Comparison of ENCODE assay signal across 12 cellular contexts in genomic region chr12:114408881-114409795, GRCh38. TPM values are rescaled to one million over a fixed set of nuclear protein-coding genes. Genes with fewer than 3 reads are reported as not detected.
A peak's percentile ranks its signal among the peaks of the same experiment; 100 is the strongest.
DNase-seq lines count a peak whose midpoint lies in the region; ATAC-seq, FAIRE-seq and TF ChIP-seq lines count a peak whose summit lies in the region.
"Had no signal": no experiment of that assay in that cellular context is flagged by ENCODE, and none has a peak within 500 bp of the region (broad histone marks: within the 10 kb centered on the region; RNA-seq: fewer than 3 reads in every experiment).

No MANE protein-coding gene starts in this region.

- intact Hi-C loops in K562 (cut with micrococcal nuclease), result no loop called here

- H3K4me1 Mint-ChIP-seq in stimulated activated memory B cell treated with anti-CD40 and anti-IgM and Interleukin-4, amounts not matched to agents 10 μg/mL and 1 μg/mL and 100 μg/mL, for 72 hours, result peaks cover 21% of the 10 kb centered on the region
- peaks cover 3 to 14% (median 7%) of the 10 kb centered on the region in 3 donors for H3K4me1 Mint-ChIP-seq in CD8-positive, alpha-beta memory T cell

- no peaks in the 10 kb centered on the region; the same call in 1 of the 2 replicates for H3K36me3 ChIP-seq in HAP-1 (replicated peaks)
- H3K36me3 ChIP-seq in K562 (ENCODE audit: control insufficient read depth, insufficient read depth, low read length), result no peaks in the 10 kb centered on the region
- no peaks in the 10 kb centered on the region for H3K36me3 ChIP-seq in CD8-positive, alpha-beta memory T cell (ENCODE audit: insufficient read depth, low read length)

- no peaks in the 10 kb centered on the region for H3K9me3 ChIP-seq in HAP-1
- H3K9me3 ChIP-seq in K562 (replicated peaks; ENCODE audit: control insufficient read depth, insufficient read depth, low read depth, low read length), result no peaks in the 10 kb centered on the region
- no peaks in the 10 kb centered on the region for H3K9me3 ChIP-seq in CD8-positive, alpha-beta memory T cell (ENCODE audit: low read length)

- H3K79me2 ChIP-seq in K562 (ENCODE audit: control insufficient read depth, insufficient read depth, low read length), result no peaks in the 10 kb centered on the region

- H3K27ac Mint-ChIP-seq in stimulated activated memory B cell treated with anti-CD40 and anti-IgM and Interleukin-4, amounts not matched to agents 10 μg/mL and 1 μg/mL and 100 μg/mL, for 72 hours, result no peak overlapping the region
- H3K27ac Mint-ChIP-seq in CD8-positive, alpha-beta memory T cell, result peak overlapping the region in 1 of 8 donors; percentile 22

- BruUV-seq in K562 (replicated peaks; lab: Mats Ljungman, UMichigan), result no TSS peak

- no peak for TF ChIP-seq CTCF in K562 (IDR thresholded peaks at IDR 0.05 in 2 of 3, conservative IDR thresholded peaks at IDR 0.05 in 1 of 3; ENCODE audit: insufficient read depth in 2 of 3, low read depth in 1 of 3, low read length in 3 of 3)

- no peaks in the 10 kb centered on the region for H3K9me3 Mint-ChIP-seq in stimulated activated memory B cell treated with anti-CD40 and anti-IgM and Interleukin-4, amounts not matched to agents 10 μg/mL and 1 μg/mL and 100 μg/mL, for 72 hours
- H3K9me3 Mint-ChIP-seq in CD8-positive, alpha-beta memory T cell, result peaks cover 0 to 21% (median 13%) of the 10 kb centered on the region in 5 donors

- peaks cover 96% of the 10 kb centered on the region for H3K27me3 Mint-ChIP-seq in stimulated activated memory B cell treated with anti-CD40 and anti-IgM and Interleukin-4, amounts not matched to agents 10 μg/mL and 1 μg/mL and 100 μg/mL, for 72 hours
- peaks cover 66 to 90% of the 10 kb centered on the region in 2 donors for H3K27me3 Mint-ChIP-seq in CD8-positive, alpha-beta memory T cell

- H3K36me3 Mint-ChIP-seq in stimulated activated memory B cell treated with anti-CD40 and anti-IgM and Interleukin-4, amounts not matched to agents 10 μg/mL and 1 μg/mL and 100 μg/mL, for 72 hours, result no peaks in the 10 kb centered on the region
- H3K36me3 Mint-ChIP-seq in CD8-positive, alpha-beta memory T cell, result peaks cover 0 to 4% (median 0%) of the 10 kb centered on the region in 3 donors

- in situ Hi-C loops in HAP-1 (cut with MboI; ENCODE audit: low sequenced_read_pairs) (no loop called here), K562 (cut with MboI) (no loop called here)

- 5% methylated on average over 55 of the region's 67 CpGs for WGBS in K562 (ENCODE audit: insufficient coverage, low coverage, missing lambda C conversion rate)

- POLR2A ChIA-PET in K562 (lab: Yijun Ruan, JAX), result no interaction called here
- POLR2A ChIA-PET in CD8-positive, alpha-beta memory T cell (lab: Charles Lee), result no interaction called here

- H3K4me1 ChIP-seq in HAP-1 (peaks cover 24% of the 10 kb centered on the region), K562 (replicated peaks in 1 of 2; ENCODE audit: control insufficient read depth in 2 of 2, insufficient read depth in 2 of 2, low read length in 2 of 2) (peaks cover 0 to 9% of the 10 kb centered on the region in 2 experiments; a peak in 2 of 5 replicates)
- no peaks in the 10 kb centered on the region for H3K4me1 ChIP-seq in CD8-positive, alpha-beta memory T cell (ENCODE audit: insufficient read depth, low read length)

- TF ChIP-seq RAD21 in K562 (CRISPR knock-in tag; conservative IDR thresholded peaks at IDR 0.05 in 1 of 2, IDR thresholded peaks at IDR 0.05 in 1 of 2), result no peak

- H2AFZ ChIP-seq in K562 (ENCODE audit: low read depth, low read length), result no peak overlapping the region

- TF ChIP-seq EP300 in K562 (IDR thresholded peaks at IDR 0.05; ENCODE audit: low read length), result no peak

- H4K20me1 ChIP-seq in K562 (replicated peaks; ENCODE audit: control insufficient read depth, insufficient read depth, low read length), result 0 out of 2 replicates have a peak, but pooled peaks cover 10% of the 10 kb centered on the region

- peak overlapping the region; percentile 52 for H3K4me3 Mint-ChIP-seq in stimulated activated memory B cell treated with anti-CD40 and anti-IgM and Interleukin-4, amounts not matched to agents 10 μg/mL and 1 μg/mL and 100 μg/mL, for 72 hours
- no peak overlapping the region for H3K4me3 Mint-ChIP-seq in CD8-positive, alpha-beta memory T cell

- H3K9me1 ChIP-seq in K562 (ENCODE audit: control insufficient read depth, insufficient read depth, low read length), result peaks cover 3% of the 10 kb centered on the region

- DNase-seq in HAP-1 (ENCODE audit: low spot score in 2 of 2) (peak; percentile 47 to 62), K562 (ENCODE audit: extremely low read depth in 1 of 4, low spot score in 3 of 4) (no peak), left kidney (ENCODE audit: low read depth, low spot score) (peak; percentile 42), mesenteric fat pad (ENCODE audit: low spot score) (no peak), NCI-H1436 treated with DMSO at 0.1 percent for 48 hours (lab: John Stamatoyannopoulos, UW) (no peak)
- DNase-seq in CD8-positive, alpha-beta memory T cell, result no peak
- DNase-seq: NCI-H1048 had no signal

- no peak for ATAC-seq in K562
- ATAC-seq in stimulated activated memory B cell treated with anti-CD40 and anti-IgM and Interleukin-4, amounts not matched to agents 10 μg/mL and 1 μg/mL and 100 μg/mL, for 72 hours, result no peak
- no peak for ATAC-seq in HG03571 (IDR thresholded peaks at IDR 0.05; ENCODE audit: unreplicated experiment)
- ATAC-seq: GM12878 had no signal

- no peak overlapping the region for H3K27ac ChIP-seq in K562 (ENCODE audit: extremely low read depth, low read depth, low read length)
- no peak overlapping the region for H3K27ac ChIP-seq in CD8-positive, alpha-beta memory T cell (ENCODE audit: low read depth, low read length)

- CTCF ChIA-PET in K562 (lab: Yijun Ruan, JAX; ENCODE audit: low intra/inter-chr PET ratio), result no interaction called here
- CTCF ChIA-PET in CD8-positive, alpha-beta memory T cell (lab: Charles Lee), result no interaction called here

- no peak for FAIRE-seq in K562 (lab: Jason Lieb, UNC)
- FAIRE-seq: bronchial epithelial cell, GM12878 had no signal

- no peak overlapping the region for H3K4me2 ChIP-seq in K562 (ENCODE audit: insufficient read depth, low read length)

- TF ChIP-seq POLR2A in K562 (conservative IDR thresholded peaks at IDR 0.05), result no peak

- H3K27me3 ChIP-seq in HAP-1 (ENCODE audit: low read depth), result no peaks in the 10 kb centered on the region
- H3K27me3 ChIP-seq in K562 (ENCODE audit: control insufficient read depth in 2 of 2, insufficient read depth in 2 of 2, low read length in 2 of 2), result peaks cover 68 to 86% of the 10 kb centered on the region in 2 experiments; a peak in 4 of 5 replicates
- H3K27me3 ChIP-seq in CD8-positive, alpha-beta memory T cell (ENCODE audit: insufficient read depth, low read length, poor library complexity, severe bottlenecking), result peaks cover 27% of the 10 kb centered on the region

- H3K9ac ChIP-seq in K562 (ENCODE audit: insufficient read depth in 1 of 2, low read depth in 2 of 2, low read length in 2 of 2), result no peak overlapping the region

- H3K4me3 ChIP-seq in HAP-1 (peak overlapping the region; percentile 63), K562 (no peak overlapping the region)
- no peak overlapping the region for H3K4me3 ChIP-seq in CD8-positive, alpha-beta memory T cell (ENCODE audit: low read length)
- H3K4me3 ChIP-seq: GM12878 had no signal

TF ChIP-seq in K562, 482 proteins besides CTCF, POLR2A, EP300 and RAD21:
- TF ChIP-seq ZC3H11A (IDR thresholded peaks at IDR 0.05; ENCODE audit: low read depth, low read length), result no peak
- peak; percentile 41; the same call in 1 of the 2 replicates for TF ChIP-seq ZSCAN29 (IDR thresholded peaks at IDR 0.05)
- no peak for TF ChIP-seq JUN (IDR thresholded peaks at IDR 0.05; ENCODE audit: borderline replicate concordance, low read depth, low read length)
- no peak for TF ChIP-seq JUN (CRISPR knock-in tag; IDR thresholded peaks at IDR 0.05; ENCODE audit: borderline replicate concordance)

RNA-seq across cellular contexts. Expression of gene TBX5, which starts 3.2 kb away (rescaled TPM):
- not detected in 2 replicates for total RNA-seq in K562 (2011; cell fraction: chromatin; rRNA removed; ENCODE audit: low replicate concordance)
- total RNA-seq in K562 (2011; cell fraction: nucleolus; rRNA removed), result not detected in 2 replicates
- not detected in 2 replicates for total RNA-seq in K562 (2011; cell fraction: nucleoplasm; rRNA removed)
- not detected in 2 replicates for total RNA-seq in K562 (2014; rRNA removed)
- total RNA-seq in K562 (2014; rRNA removed; fragmentation: Illumina TruSeq; extraction: Trizol), result not detected in 2 replicates
- not detected in 2 replicates for total RNA-seq in K562 (2015; rRNA removed; fragmentation: Illumina TruSeq; extraction: Trizol)
- total RNA-seq in K562 (2021), result not detected in 2 replicates
- polyA plus RNA-seq in K562 (2011; rRNA removed), result not detected in 2 replicates
- polyA plus RNA-seq in K562 (2011; cell fraction: cytosol; rRNA removed), result not detected in 2 replicates
- polyA plus RNA-seq in K562 (2011; cell fraction: nucleus; rRNA removed), result not detected in 2 replicates
- polyA plus RNA-seq in K562 (2012), result not detected in 2 replicates
- polyA plus RNA-seq in K562 (2014; fragmentation: Illumina TruSeq; extraction: Trizol), result not detected in 2 replicates
- not detected for polyA plus RNA-seq in K562 (2014; fragmentation: Nextera tagmentation; extraction: Ambion mirVana)
- polyA plus RNA-seq in K562 (2014; rRNA removed), result not detected in 2 replicates
- polyA minus RNA-seq in K562 (2011; rRNA and poly(A)+ RNA removed), result not detected in 2 replicates
- not detected in 2 replicates for polyA minus RNA-seq in K562 (2011; cell fraction: cytosol; rRNA and poly(A)+ RNA removed)
- polyA minus RNA-seq in K562 (2011; cell fraction: nucleus; rRNA and poly(A)+ RNA removed), result not detected in 2 replicates
- not detected for total RNA-seq in mesenteric fat pad
- total RNA-seq in CD8-positive, alpha-beta memory T cell, result not detected
- polyA plus RNA-seq in CD8-positive, alpha-beta memory T cell, result not detected
- total RNA-seq: bronchial epithelial cell, GM12878, pulmonary artery endothelial cell had no signal

Comparison
In these comparisons a context has a peak if more than half of its experiments do, and no peak if none do; other contexts are left out.
1. DNase-seq: peak in HAP-1 (2 of 2) and left kidney (single experiment); none in K562 (0 of 4), mesenteric fat pad (single experiment), CD8-positive, alpha-beta memory T cell (0 of 5) and NCI-H1436 treated with DMSO at 0.1 percent for 48 hours (single experiment).